Comparison of ENCODE assay signal across 1 cellular context in the genomic region with DNA sequence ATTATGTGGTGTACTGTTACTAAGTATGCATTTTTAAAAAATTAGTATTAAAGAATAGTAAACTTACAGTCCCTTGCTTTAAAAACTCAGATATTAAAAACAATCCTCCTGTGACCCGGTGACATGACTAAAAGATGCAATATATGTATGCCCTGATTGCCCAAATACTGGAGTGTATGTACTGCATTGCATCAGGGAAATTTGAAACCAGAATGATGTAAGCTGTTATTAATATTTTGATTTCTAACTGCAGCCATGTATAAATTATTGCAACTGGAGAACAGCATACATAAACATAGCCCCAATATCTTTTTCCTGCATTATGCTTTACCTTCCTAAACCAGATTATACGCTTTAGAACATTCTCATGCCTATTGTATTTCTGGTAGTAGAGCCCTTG.
TF ChIP-seq lines count a peak whose summit lies in the region.

No MANE protein-coding gene starts in this region.

TF ChIP-seq in HEK293, 187 proteins besides CTCF, POLR2A, EP300 and RAD21 (continued from another document):
- no peak for TF ChIP-seq OSR2 (tag by site-specific recombination; IDR thresholded peaks at IDR 0.05)
- TF ChIP-seq, protein P1, sequence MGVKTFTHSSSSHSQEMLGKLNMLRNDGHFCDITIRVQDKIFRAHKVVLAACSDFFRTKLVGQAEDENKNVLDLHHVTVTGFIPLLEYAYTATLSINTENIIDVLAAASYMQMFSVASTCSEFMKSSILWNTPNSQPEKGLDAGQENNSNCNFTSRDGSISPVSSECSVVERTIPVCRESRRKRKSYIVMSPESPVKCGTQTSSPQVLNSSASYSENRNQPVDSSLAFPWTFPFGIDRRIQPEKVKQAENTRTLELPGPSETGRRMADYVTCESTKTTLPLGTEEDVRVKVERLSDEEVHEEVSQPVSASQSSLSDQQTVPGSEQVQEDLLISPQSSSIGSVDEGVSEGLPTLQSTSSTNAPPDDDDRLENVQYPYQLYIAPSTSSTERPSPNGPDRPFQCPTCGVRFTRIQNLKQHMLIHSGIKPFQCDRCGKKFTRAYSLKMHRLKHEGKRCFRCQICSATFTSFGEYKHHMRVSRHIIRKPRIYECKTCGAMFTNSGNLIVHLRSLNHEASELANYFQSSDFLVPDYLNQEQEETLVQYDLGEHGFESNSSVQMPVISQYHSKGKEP (tag by site-specific recombination; IDR thresholded peaks at IDR 0.05) = peak; percentile 27; the same call in 1 of the 2 replicates
- TF ChIP-seq, protein P2, sequence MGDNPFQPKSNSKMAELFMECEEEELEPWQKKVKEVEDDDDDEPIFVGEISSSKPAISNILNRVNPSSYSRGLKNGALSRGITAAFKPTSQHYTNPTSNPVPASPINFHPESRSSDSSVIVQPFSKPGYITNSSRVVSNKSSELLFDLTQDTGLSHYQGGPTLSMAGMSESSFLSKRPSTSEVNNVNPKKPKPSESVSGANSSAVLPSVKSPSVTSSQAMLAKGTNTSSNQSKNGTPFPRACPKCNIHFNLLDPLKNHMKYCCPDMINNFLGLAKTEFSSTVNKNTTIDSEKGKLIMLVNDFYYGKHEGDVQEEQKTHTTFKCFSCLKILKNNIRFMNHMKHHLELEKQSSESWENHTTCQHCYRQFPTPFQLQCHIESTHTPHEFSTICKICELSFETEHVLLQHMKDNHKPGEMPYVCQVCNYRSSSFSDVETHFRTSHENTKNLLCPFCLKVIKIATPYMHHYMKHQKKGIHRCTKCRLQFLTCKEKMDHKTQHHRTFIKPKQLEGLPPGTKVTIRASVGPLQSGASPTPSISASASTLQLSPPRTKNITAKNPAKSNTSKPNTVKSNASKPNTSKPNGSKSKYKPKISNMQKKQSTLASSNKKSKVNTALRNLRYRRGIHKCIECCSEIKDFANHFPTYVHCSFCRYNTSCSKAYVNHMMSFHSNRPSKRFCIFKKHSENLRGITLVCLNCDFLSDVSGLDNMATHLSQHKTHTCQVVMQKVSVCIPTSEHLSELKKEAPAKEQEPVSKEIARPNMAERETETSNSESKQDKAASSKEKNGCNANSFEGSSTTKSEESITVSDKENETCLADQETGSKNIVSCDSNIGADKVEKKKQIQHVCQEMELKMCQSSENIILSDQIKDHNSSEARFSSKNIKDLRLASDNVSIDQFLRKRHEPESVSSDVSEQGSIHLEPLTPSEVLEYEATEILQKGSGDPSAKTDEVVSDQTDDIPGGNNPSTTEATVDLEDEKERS (tag by site-specific recombination; IDR thresholded peaks at IDR 0.05) = no peak
- no peak for TF ChIP-seq WT1 (tag by site-specific recombination; IDR thresholded peaks at IDR 0.05)
- no peak for TF ChIP-seq TCF7L2 (IDR thresholded peaks at IDR 0.05; ENCODE audit: borderline replicate concordance, low read depth, low read length)
- no peak for TF ChIP-seq EGR2 (tag by site-specific recombination; IDR thresholded peaks at IDR 0.05; ENCODE audit: low read depth)
- 0 out of 2 replicates have a peak, but pooled peaks have one; percentile 24 for TF ChIP-seq ZEB2 (tag by site-specific recombination; IDR thresholded peaks at IDR 0.05)
- TF ChIP-seq ZNF37A (tag by site-specific recombination; IDR thresholded peaks at IDR 0.05) = no peak
- no peak for TF ChIP-seq ZNF2 (tag by site-specific recombination; IDR thresholded peaks at IDR 0.05)
- TF ChIP-seq, protein P3, sequence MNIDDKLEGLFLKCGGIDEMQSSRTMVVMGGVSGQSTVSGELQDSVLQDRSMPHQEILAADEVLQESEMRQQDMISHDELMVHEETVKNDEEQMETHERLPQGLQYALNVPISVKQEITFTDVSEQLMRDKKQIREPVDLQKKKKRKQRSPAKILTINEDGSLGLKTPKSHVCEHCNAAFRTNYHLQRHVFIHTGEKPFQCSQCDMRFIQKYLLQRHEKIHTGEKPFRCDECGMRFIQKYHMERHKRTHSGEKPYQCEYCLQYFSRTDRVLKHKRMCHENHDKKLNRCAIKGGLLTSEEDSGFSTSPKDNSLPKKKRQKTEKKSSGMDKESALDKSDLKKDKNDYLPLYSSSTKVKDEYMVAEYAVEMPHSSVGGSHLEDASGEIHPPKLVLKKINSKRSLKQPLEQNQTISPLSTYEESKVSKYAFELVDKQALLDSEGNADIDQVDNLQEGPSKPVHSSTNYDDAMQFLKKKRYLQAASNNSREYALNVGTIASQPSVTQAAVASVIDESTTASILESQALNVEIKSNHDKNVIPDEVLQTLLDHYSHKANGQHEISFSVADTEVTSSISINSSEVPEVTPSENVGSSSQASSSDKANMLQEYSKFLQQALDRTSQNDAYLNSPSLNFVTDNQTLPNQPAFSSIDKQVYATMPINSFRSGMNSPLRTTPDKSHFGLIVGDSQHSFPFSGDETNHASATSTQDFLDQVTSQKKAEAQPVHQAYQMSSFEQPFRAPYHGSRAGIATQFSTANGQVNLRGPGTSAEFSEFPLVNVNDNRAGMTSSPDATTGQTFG (tag by site-specific recombination; IDR thresholded peaks at IDR 0.05; ENCODE audit: borderline replicate concordance) = no peak
- TF ChIP-seq ZNF169 (tag by site-specific recombination; IDR thresholded peaks at IDR 0.05) = no peak
- no peak for TF ChIP-seq ZNF558 (tag by site-specific recombination; IDR thresholded peaks at IDR 0.05)
